Comparison of ENCODE assay signal across 15 cellular contexts in the genomic region with DNA sequence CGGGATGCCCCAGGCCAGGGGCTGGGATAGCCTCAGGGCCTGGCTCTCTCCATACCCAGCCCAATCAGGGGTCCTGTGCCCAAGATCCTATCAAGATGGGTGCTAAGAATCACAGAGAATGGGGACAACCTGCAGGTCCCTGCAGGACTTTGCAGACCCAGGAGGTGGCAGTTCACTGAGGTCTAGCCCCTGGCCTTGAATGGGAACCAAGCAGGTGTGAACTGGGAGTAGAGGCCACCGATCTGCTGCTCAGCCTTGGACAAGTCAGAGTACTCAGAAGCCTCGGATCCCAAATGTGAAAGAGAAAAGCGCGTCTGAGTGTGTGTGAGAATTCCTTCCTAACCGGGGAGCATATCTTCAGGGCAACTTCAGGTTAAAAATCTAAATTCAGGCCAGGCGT.
A peak's percentile ranks its signal among the peaks of the same experiment; 100 is the strongest.
DNase-seq lines count a peak whose midpoint lies in the region; ATAC-seq and TF ChIP-seq lines count a peak whose summit lies in the region.
"Had no signal": no experiment of that assay in that cellular context is flagged by ENCODE, and none has a peak within 500 bp of the region (broad histone marks: within the 10 kb centered on the region; RNA-seq: fewer than 3 reads in every experiment).

No MANE protein-coding gene starts in this region.

- in situ Hi-C loops in Panc1 (cut with HindIII; ENCODE audit: low pct_unique_long_range_greater_than_20kb, low sequenced_read_pairs): no loop called here

- no TSS peak for BruUV-seq in Panc1 (replicated peaks; lab: Mats Ljungman, UMichigan)

- H3K36me3 ChIP-seq in right atrium auricular region (no peaks in the 10 kb centered on the region), Panc1 (ENCODE audit: control insufficient read depth, insufficient read depth, low read length) (no peaks in the 10 kb centered on the region)
- H3K36me3 ChIP-seq: MG63 had no signal

- ATAC-seq in Right ventricle myocardium inferior: no peak
- 0 out of 2 replicates have a peak, but pooled peaks have one; percentile 11 for ATAC-seq in Panc1

- H3K27ac ChIP-seq in right atrium auricular region: no peak overlapping the region
- H3K27ac ChIP-seq in Panc1 (ENCODE audit: low read length): no peak overlapping the region
- peak overlapping the region; percentile 39 for H3K27ac ChIP-seq in cingulate gyrus (ENCODE audit: low read depth, low read length)
- H3K27ac ChIP-seq in temporal lobe (ENCODE audit: low read depth, low read length): peak overlapping the region; percentile 63

- peak; percentile 39 for DNase-seq in Right ventricle myocardium inferior (ENCODE audit: missing footprints)
- DNase-seq in right atrium auricular region (ENCODE audit: low spot score): no peak
- DNase-seq in Panc1 (ENCODE audit: low read depth, low spot score): no peak
- DNase-seq in DMS79 (lab: John Stamatoyannopoulos, UW): no peak
- DNase-seq in SKM-1 treated with dmso at 0.1 percent for 144 hours (lab: John Stamatoyannopoulos, UW; ENCODE audit: unreplicated experiment): no peak
- DNase-seq: CD4-positive, CD25-positive, alpha-beta regulatory T cell; GOT3; NCI-H2227 treated with DMSO at 0.1 percent for 48 hours; NCI-H748 treated with DMSO at 0.1 percent for 48 hours; NK-92 treated with Interleukin-12 subunit alpha and Interleukin-12 subunit beta, amount 100 ng/mL, for 24 hours; SHP77; SW 1271 had no signal

- POLR2A ChIA-PET in Panc1 (lab: Charles Lee): interaction anchor here (0.6 kb wide), 1 partner anchor 71 kb away, joined by 6 read pairs; no protein-coding TSS in a partner anchor

- H3K4me1 ChIP-seq in right atrium auricular region: peaks cover 0 to 57% of the 10 kb centered on the region in 2 donors
- H3K4me1 ChIP-seq in Panc1 (ENCODE audit: control insufficient read depth, insufficient read depth, low read length): peaks cover 24% of the 10 kb centered on the region

- intact Hi-C loops in Right ventricle myocardium inferior (cut with DNase I): no loop called here
- intact Hi-C loops in Panc1 (cut with micrococcal nuclease; ENCODE audit: unreplicated experiment): no loop called here

- H3K27me3 ChIP-seq in right atrium auricular region: no peaks in the 10 kb centered on the region
- H3K27me3 ChIP-seq in Panc1 (ENCODE audit: control insufficient read depth, insufficient read depth, low read length): no peaks in the 10 kb centered on the region
- H3K27me3 ChIP-seq: MG63 had no signal

- TF ChIP-seq CTCF in right atrium auricular region (IDR thresholded peaks at IDR 0.05) (no peak), Panc1 (IDR thresholded peaks at IDR 0.05) (no peak)

- H3K9me3 ChIP-seq in right atrium auricular region: no peaks in the 10 kb centered on the region
- no peaks in the 10 kb centered on the region for H3K9me3 ChIP-seq in Panc1 (ENCODE audit: control insufficient read depth, insufficient read depth, low read depth, low read length)
- H3K9me3 ChIP-seq: MG63 had no signal

- H3K4me3 ChIP-seq in right atrium auricular region (no peak overlapping the region), Panc1 (ENCODE audit: low read depth in 2 of 2, low read length in 2 of 2) (no peak overlapping the region)
- H3K4me3 ChIP-seq: MG63 had no signal

- CTCF ChIA-PET in Panc1 (lab: Charles Lee): no interaction called here

Comparison
In these comparisons a context has a peak if more than half of its experiments do, and no peak if none do; other contexts are left out.
1. H3K27ac ChIP-seq: peak in cingulate gyrus (single experiment) and temporal lobe (single experiment); none in right atrium auricular region (0 of 2) and Panc1 (single experiment).